In the genomic region with DNA sequence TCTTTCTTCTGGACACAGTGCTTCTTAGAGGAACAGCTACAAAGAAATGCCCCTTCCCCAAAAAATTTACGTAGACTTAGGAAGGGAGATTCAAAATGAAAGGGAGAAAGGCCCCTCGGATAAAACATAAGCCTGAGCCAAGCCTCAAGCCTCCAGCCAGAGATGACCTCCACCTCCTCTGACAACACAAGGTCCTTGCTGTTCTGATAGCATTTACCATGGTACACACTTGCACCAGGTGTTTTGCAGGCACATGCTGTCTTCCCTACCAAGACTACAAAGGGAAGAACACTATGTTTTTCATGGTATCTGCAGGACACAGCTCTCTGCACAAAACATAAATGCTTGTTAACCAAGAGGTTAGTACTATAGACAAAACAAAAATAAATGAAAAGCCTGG, we compare ENCODE assay signal across 19 cellular contexts. TPM values are rescaled to one million over a fixed set of nuclear protein-coding genes. Genes with fewer than 3 reads are reported as not detected.
DNase-seq lines count a peak whose midpoint lies in the region; ATAC-seq, FAIRE-seq and TF ChIP-seq lines count a peak whose summit lies in the region.
"Had no signal": no experiment of that assay in that cellular context is flagged by ENCODE, and none has a peak within 500 bp of the region (broad histone marks: within the 10 kb centered on the region; RNA-seq: fewer than 3 reads in every experiment).

No MANE protein-coding gene starts in this region.

- dilution Hi-C loops in IMR-90 (cut with HindIII; ENCODE audit: low sequenced_read_pairs, unreplicated experiment) = no loop called here
- dilution Hi-C loops in keratinocyte (cut with MboI; ENCODE audit: extremely low pct_ligation_motif_present, low sequenced_read_pairs) = no loop called here

- no CpG with 5 or more reads among the region's 2 CpGs for WGBS in IMR-90 (ENCODE audit: extremely low coverage in 2 of 2, insufficient read length in 1 of 2), 2 experiments

- TF ChIP-seq CTCF in right atrium auricular region (IDR thresholded peaks at IDR 0.05) (no peak), IMR-90 (conservative IDR thresholded peaks at IDR 0.05; ENCODE audit: low read depth, low read length) (no peak), keratinocyte (optimal IDR thresholded peaks at IDR 0.05 in 1 of 3, IDR thresholded peaks at IDR 0.05 in 1 of 3, conservative IDR thresholded peaks at IDR 0.05 in 1 of 3; ENCODE audit: extremely low read depth in 1 of 3, insufficient read depth in 2 of 3, low read length in 3 of 3) (no peak), PC-3 (conservative IDR thresholded peaks at IDR 0.05; ENCODE audit: low read depth, low read length) (no peak)

- H4K8ac ChIP-seq in IMR-90 (ENCODE audit: low read depth in 2 of 2, low read length in 2 of 2) = no peak overlapping the region

- no peak overlapping the region for H2BK15ac ChIP-seq in IMR-90 (ENCODE audit: low read depth, low read length)

- DNase-seq in Right ventricle myocardium superior (no peak), right atrium auricular region (ENCODE audit: low spot score) (no peak), IMR-90 (no peak), keratinocyte (ENCODE audit: low read depth, low spot score) (no peak), PC-3 (no peak), CD1c-positive myeloid dendritic cell (ENCODE audit: extremely low spot score) (no peak)
- DNase-seq: ACHN; BE2C; C1 segment of cervical spinal cord; Caco-2; CD4-positive, alpha-beta T cell; GM23248 had no signal

- no peak overlapping the region for H2BK5ac ChIP-seq in IMR-90 (ENCODE audit: low read depth, low read length, poor library complexity, severe bottlenecking)

- intact Hi-C loops in Right ventricle myocardium superior (cut with DNase I) = no loop called here
- intact Hi-C loops in IMR-90 (cut with micrococcal nuclease) = loop anchor here (2.0 kb wide), 1 partner anchor 76 kb away; no protein-coding TSS in a partner anchor
- intact Hi-C loops in PC-3 (cut with micrococcal nuclease) = no loop called here

- no peak overlapping the region for H3K4me3 ChIP-seq in right atrium auricular region
- no peak overlapping the region for H3K4me3 ChIP-seq in IMR-90 (ENCODE audit: insufficient read depth, low read depth, low read length)
- no peak overlapping the region for H3K4me3 ChIP-seq in keratinocyte (ENCODE audit: control insufficient read depth in 2 of 3, extremely low read depth in 1 of 3, insufficient read depth in 2 of 3, low read depth in 1 of 3, low read length in 3 of 3)
- H3K4me3 ChIP-seq in PC-3 (ENCODE audit: low read length) = no peak overlapping the region
- H3K4me3 ChIP-seq: GM23248, HAP-1 had no signal

- H4K20me1 ChIP-seq in IMR-90 (ENCODE audit: insufficient read depth, low read length) (peaks cover 47% of the 10 kb centered on the region), keratinocyte (ENCODE audit: control insufficient read depth, extremely low read depth, insufficient read depth, low read length) (peaks cover 7% of the 10 kb centered on the region), PC-3 (ENCODE audit: low read length) (peaks cover 3% of the 10 kb centered on the region; the same call in 1 of the 2 replicates)

- H3K14ac ChIP-seq in IMR-90 (replicated peaks; ENCODE audit: low read depth, low read length) = peak overlapping the region; percentile 64; the same call in 1 of the 2 replicates

- no peak overlapping the region; the same call in 1 of the 2 replicates for H2BK120ac ChIP-seq in IMR-90 (ENCODE audit: low read depth, low read length)

- H3K4me2 ChIP-seq in IMR-90 (ENCODE audit: low read depth, low read length) (peak overlapping the region; percentile 46; the same call in 1 of the 2 replicates), keratinocyte (ENCODE audit: control insufficient read depth, extremely low read depth, insufficient read depth, low read depth, low read length) (no peak overlapping the region), PC-3 (ENCODE audit: low read length) (no peak overlapping the region)

- H3K9me3 ChIP-seq in right atrium auricular region = no peaks in the 10 kb centered on the region
- no peaks in the 10 kb centered on the region for H3K9me3 ChIP-seq in IMR-90 (ENCODE audit: control insufficient read depth, insufficient read depth, low read length)
- H3K9me3 ChIP-seq in keratinocyte (ENCODE audit: control insufficient read depth, low read depth, low read length) = no peaks in the 10 kb centered on the region
- no peaks in the 10 kb centered on the region for H3K9me3 ChIP-seq in PC-3 (ENCODE audit: low read length)
- H3K9me3 ChIP-seq: BE2C, Caco-2, HAP-1 had no signal

- H4K5ac ChIP-seq in IMR-90 (ENCODE audit: low read depth, low read length) = no peak overlapping the region

- CTCF ChIA-PET in IMR-90 (lab: Yijun Ruan, JAX) = interaction anchor here (1.5 kb wide), 1 partner anchor 10 kb away, joined by 11 read pairs; no protein-coding TSS in a partner anchor
- CTCF ChIA-PET in PC-3 (lab: Charles Lee) = no interaction called here

- no peaks in the 10 kb centered on the region for H3K27me3 ChIP-seq in right atrium auricular region
- H3K27me3 ChIP-seq in IMR-90 (ENCODE audit: control insufficient read depth, insufficient read depth, low read length) = no peaks in the 10 kb centered on the region
- H3K27me3 ChIP-seq in keratinocyte (ENCODE audit: control insufficient read depth, extremely low read depth, insufficient read depth, low read length) = no peaks in the 10 kb centered on the region
- no peaks in the 10 kb centered on the region for H3K27me3 ChIP-seq in PC-3 (ENCODE audit: low read length)
- H3K27me3 ChIP-seq: BE2C had no signal

- POLR2A ChIA-PET in IMR-90 (lab: Charles Lee; ENCODE audit: unreplicated experiment) = no interaction called here
- POLR2A ChIA-PET in PC-3 (lab: Charles Lee; ENCODE audit: unreplicated experiment) = no interaction called here

- peaks cover 22 to 66% of the 10 kb centered on the region in 2 experiments for H3K79me1 ChIP-seq in IMR-90 (ENCODE audit: low read depth in 1 of 2, low read length in 2 of 2)

- H4K91ac ChIP-seq in IMR-90 (ENCODE audit: insufficient read depth, low read depth, low read length) = no peak overlapping the region

- no peaks in the 10 kb centered on the region for H3F3A ChIP-seq in PC-3 (ENCODE audit: low read length, unreplicated experiment)

- no peak for TF ChIP-seq RAD21 in IMR-90 (IDR thresholded peaks at IDR 0.05; ENCODE audit: low read length)

- no peak overlapping the region for H2BK20ac ChIP-seq in IMR-90 (ENCODE audit: low read depth, low read length)

- H3K36me3 ChIP-seq in right atrium auricular region = peaks cover 14% of the 10 kb centered on the region
- peaks cover 2% of the 10 kb centered on the region; the same call in 1 of the 2 replicates for H3K36me3 ChIP-seq in IMR-90 (ENCODE audit: control insufficient read depth, insufficient read depth, low read length)
- H3K36me3 ChIP-seq in keratinocyte (ENCODE audit: control insufficient read depth in 2 of 2, extremely low read depth in 1 of 2, insufficient read depth in 2 of 2, low read length in 2 of 2) = peaks cover 4 to 7% of the 10 kb centered on the region in 2 experiments
- no peaks in the 10 kb centered on the region for H3K36me3 ChIP-seq in PC-3 (ENCODE audit: low read depth, low read length)
- H3K36me3 ChIP-seq: BE2C had no signal

- no TSS peak for BruUV-seq in IMR-90 (replicated peaks; lab: Mats Ljungman, UMichigan)
- no TSS peak for BruUV-seq in PC-3 (replicated peaks; lab: Mats Ljungman, UMichigan)

- peak overlapping the region; percentile 56; the same call in 1 of the 2 replicates for H2AK5ac ChIP-seq in IMR-90 (ENCODE audit: low read depth, low read length)

- H3K4ac ChIP-seq in IMR-90 (ENCODE audit: low read depth, low read length) = no peak overlapping the region

- H3K9ac ChIP-seq in IMR-90 (ENCODE audit: low read depth, low read length) (no peak overlapping the region), keratinocyte (ENCODE audit: control insufficient read depth, extremely low read depth, insufficient read depth, low read length) (no peak overlapping the region), PC-3 (ENCODE audit: low read length) (no peak overlapping the region)
- H3K9ac ChIP-seq: GM23248 had no signal

- no peak overlapping the region for H3K18ac ChIP-seq in IMR-90 (ENCODE audit: low read depth, low read length)

- no peak for TF ChIP-seq POLR2A in IMR-90 (IDR thresholded peaks at IDR 0.05; ENCODE audit: low read depth, low read length)

- peak; percentile 41 for ATAC-seq in Right ventricle myocardium superior (ENCODE audit: poor library complexity)
- no peak; the same call in 1 of the 2 replicates for ATAC-seq in IMR-90 (ENCODE audit: low read depth)
- no peak for ATAC-seq in PC-3

- peaks cover 16% of the 10 kb centered on the region for H3K9me1 ChIP-seq in IMR-90 (ENCODE audit: insufficient read depth, low read length)
- peaks cover 6% of the 10 kb centered on the region for H3K9me1 ChIP-seq in keratinocyte (ENCODE audit: control insufficient read depth, extremely low read depth, insufficient read depth, low read length)

- peaks cover 0 to 23% of the 10 kb centered on the region in 2 donors for H3K4me1 ChIP-seq in right atrium auricular region
- peaks cover 7% of the 10 kb centered on the region for H3K4me1 ChIP-seq in IMR-90 (ENCODE audit: control insufficient read depth, insufficient read depth, low read length)
- peaks cover 7% of the 10 kb centered on the region for H3K4me1 ChIP-seq in keratinocyte (ENCODE audit: control insufficient read depth, extremely low read depth, insufficient read depth, low read length)
- no peaks in the 10 kb centered on the region for H3K4me1 ChIP-seq in PC-3 (ENCODE audit: insufficient read depth, low read length)
- H3K4me1 ChIP-seq: BE2C, Caco-2, HAP-1 had no signal

- in situ Hi-C loops in IMR-90 (cut with MboI; ENCODE audit: low sequenced_read_pairs) = no loop called here

- H2AK9ac ChIP-seq in IMR-90 (replicated peaks; ENCODE audit: low read depth, low read length, poor library complexity) = no peak overlapping the region

- H3K56ac ChIP-seq in IMR-90 (ENCODE audit: extremely low read depth, insufficient read depth, low read length) = no peak overlapping the region

- H3K27ac ChIP-seq in right atrium auricular region (no peak overlapping the region), IMR-90 (ENCODE audit: insufficient read depth, low read length) (no peak overlapping the region), keratinocyte (ENCODE audit: control insufficient read depth, insufficient read depth, low read length) (no peak overlapping the region), PC-3 (ENCODE audit: low read length) (no peak overlapping the region)
- H3K27ac ChIP-seq: GM23248, HL-60 had no signal

- no peak overlapping the region for H2AFZ ChIP-seq in IMR-90 (replicated peaks; ENCODE audit: low read length, poor library complexity)
- H2AFZ ChIP-seq in keratinocyte (ENCODE audit: control insufficient read depth, low read length) = no peak overlapping the region
- H2AFZ ChIP-seq in PC-3 (ENCODE audit: low read length) = no peak overlapping the region
- H2AFZ ChIP-seq: GM23248 had no signal

- FAIRE-seq in keratinocyte (lab: Jason Lieb, UNC) = peak; percentile 5
- FAIRE-seq: A204.1, D721Med, G401.6, GM12892, GM18507 had no signal

- H3K23ac ChIP-seq in IMR-90 (ENCODE audit: low read depth, low read length) = 0 out of 2 replicates have a peak overlapping the region, but pooled peaks have one; percentile 3

- no peaks in the 10 kb centered on the region for H3K9me2 ChIP-seq in PC-3 (replicated peaks; ENCODE audit: low read length)

- peaks cover 74% of the 10 kb centered on the region for H3K79me2 ChIP-seq in keratinocyte (ENCODE audit: control insufficient read depth, insufficient read depth, low read length)
- H3K79me2 ChIP-seq in PC-3 (ENCODE audit: low read length) = peaks cover 57% of the 10 kb centered on the region

RNA-seq across cellular contexts. Expression of gene RYK, which starts 27.8 kb away (rescaled TPM):
- total RNA-seq in Right ventricle myocardium superior (34.2 TPM), right atrium auricular region (10 to 100 TPM; 46.2 to 61.0 TPM), IMR-90 (2012; rRNA removed) (106 TPM in 2 replicates), PC-3 (2014; rRNA removed) (44.1 and 47.2 TPM in 2 replicates)
- polyA plus RNA-seq in IMR-90 (2012; rRNA removed) (35.0 and 42.4 TPM in 2 replicates), keratinocyte (55.6 to 82.1 TPM (median 73.7 TPM) in 3 replicates)
- polyA plus RNA-seq in IMR-90 (2012; cell fraction: cytosol; rRNA removed) = 12.1 and 16.0 TPM in 2 replicates
- 16.5 and 76.9 TPM in 2 replicates for polyA plus RNA-seq in IMR-90 (2012; cell fraction: nucleus; rRNA removed; ENCODE audit: low replicate concordance)
- polyA plus RNA-seq in keratinocyte (2011; ENCODE audit: low read depth) = 15.7 TPM
- 40.0 and 72.0 TPM in 2 replicates for polyA plus RNA-seq in keratinocyte (2011; cell fraction: cytosol; rRNA removed)
- polyA plus RNA-seq in keratinocyte (2011; cell fraction: nucleus; rRNA removed) = 95.6 and 96.2 TPM in 2 replicates
- polyA plus RNA-seq in keratinocyte (2012; ENCODE audit: low replicate concordance) = 38.6 and 49.7 TPM in 2 replicates
- polyA minus RNA-seq in keratinocyte = 63.0 to 115 TPM (median 90.5 TPM) in 3 replicates
- 38.8 TPM for polyA minus RNA-seq in keratinocyte (2011; cell fraction: cytosol; rRNA and poly(A)+ RNA removed)
- polyA minus RNA-seq in keratinocyte (2011; cell fraction: nucleus; rRNA and poly(A)+ RNA removed) = 44.5 and 97.3 TPM in 2 replicates
